In genomic region chr3:115518100-115518852, GRCh38 we compare ENCODE assay signal across 8 cellular contexts.
A peak's percentile ranks its signal among the peaks of the same experiment; 100 is the strongest.
DNase-seq lines count a peak whose midpoint lies in the region; ATAC-seq, FAIRE-seq and TF ChIP-seq lines count a peak whose summit lies in the region.

No MANE protein-coding gene starts in this region.

- H3K36me3 ChIP-seq in HCT116 (ENCODE audit: control insufficient read depth in 1 of 2, insufficient read depth in 2 of 2, low read length in 2 of 2), result no peaks in the 10 kb centered on the region
- no peaks in the 10 kb centered on the region for H3K36me3 ChIP-seq in heart right ventricle
- no peaks in the 10 kb centered on the region for H3K36me3 ChIP-seq in small intestine (ENCODE audit: control insufficient read depth in 2 of 2, insufficient read depth in 2 of 2, low read length in 2 of 2)

- no TSS peak for BruUV-seq in HCT116 (replicated peaks; lab: Mats Ljungman, UMichigan)

- POLR2A ChIA-PET in HCT116 (lab: Charles Lee), result no interaction called here

- FAIRE-seq in small intestine (lab: Jason Lieb, UNC), result no peak

- no peak for TF ChIP-seq POLR2A in HCT116 (IDR thresholded peaks at IDR 0.05; ENCODE audit: borderline replicate concordance, extremely low read depth, insufficient read depth, insufficient read length)

- DNase-seq in HCT116 (ENCODE audit: low read depth, low spot score) (peak; percentile 19), heart right ventricle (peak; percentile 74 to 87), small intestine (peak; percentile 25), T-helper 9 cell (no peak)
- DNase-seq in activated naive CD8-positive, alpha-beta T cell treated with anti-CD3 and anti-CD28 coated beads for 36 hours, result no peak

- no peak overlapping the region for H3K27ac Mint-ChIP-seq in activated naive CD8-positive, alpha-beta T cell treated with anti-CD3 and anti-CD28 coated beads for 36 hours

- ATAC-seq in HCT116, result peak; percentile 85
- peak; percentile 94 for ATAC-seq in SK-N-SH treated with all-trans-retinoic acid at 6 μM for 48 hours
- peak; percentile 91 to 98 (median 96) for ATAC-seq in heart right ventricle
- no peak for ATAC-seq in HG02852 (IDR thresholded peaks at IDR 0.05; ENCODE audit: unreplicated experiment)
- no peak for ATAC-seq in HG03342 (IDR thresholded peaks at IDR 0.05; ENCODE audit: unreplicated experiment)

- H3K36me3 Mint-ChIP-seq in activated naive CD8-positive, alpha-beta T cell treated with anti-CD3 and anti-CD28 coated beads for 36 hours, result no peaks in the 10 kb centered on the region

- no peak overlapping the region for H3K4me3 Mint-ChIP-seq in activated naive CD8-positive, alpha-beta T cell treated with anti-CD3 and anti-CD28 coated beads for 36 hours

- no peak overlapping the region for H2AFZ ChIP-seq in HCT116 (ENCODE audit: low read depth, low read length, poor library complexity, severe bottlenecking)

- TF ChIP-seq RAD21 in HCT116 (IDR thresholded peaks at IDR 0.05; ENCODE audit: low read depth), result no peak

- peaks cover 3 to 8% of the 10 kb centered on the region in 2 experiments; a peak in 3 of 4 replicates for H3K4me1 ChIP-seq in HCT116 (ENCODE audit: control insufficient read depth in 1 of 2, insufficient read depth in 2 of 2, low read length in 2 of 2)
- H3K4me1 ChIP-seq in heart right ventricle, result peaks cover 0 to 33% (median 19%) of the 10 kb centered on the region in 9 donors
- peaks cover 0 to 5% of the 10 kb centered on the region in 2 donors for H3K4me1 ChIP-seq in small intestine (ENCODE audit: control insufficient read depth in 2 of 2, insufficient read depth in 1 of 2, low read depth in 1 of 2, low read length in 1 of 2)

- RAD21 ChIA-PET in HCT116 (lab: Charles Lee; ENCODE audit: low non-redundant PET in 1 of 2, low total read pairs in 2 of 2, uncharacterized antibody in 2 of 2, unreplicated experiment in 2 of 2), result no interaction called here

- CTCF ChIA-PET in HCT116 (lab: Charles Lee), result no interaction called here

- no peaks in the 10 kb centered on the region for H3K9me2 ChIP-seq in HCT116 (ENCODE audit: insufficient read depth)

- TF ChIP-seq CTCF in HCT116 (IDR thresholded peaks at IDR 0.05 in 2 of 3, conservative IDR thresholded peaks at IDR 0.05 in 1 of 3; ENCODE audit: borderline replicate concordance in 1 of 3, insufficient read depth in 1 of 3, low read depth in 2 of 3, low read length in 2 of 3), result no peak
- TF ChIP-seq CTCF in heart right ventricle (IDR thresholded peaks at IDR 0.05), result no peak

- no peak overlapping the region for H3K9ac ChIP-seq in HCT116 (ENCODE audit: low read length)

- H3K4me2 ChIP-seq in HCT116 (ENCODE audit: low read length), result peak overlapping the region; percentile 27

- H3K27ac ChIP-seq in HCT116 (ENCODE audit: low read depth, low read length) (no peak overlapping the region), heart right ventricle (peak overlapping the region; percentile 43 to 77 (median 72)), small intestine (ENCODE audit: low read depth in 1 of 2, low read length in 1 of 2) (no peak overlapping the region)

- WGBS in heart right ventricle, 2 donors, result 26 to 37% methylated on average over 4 of the region's 4 CpGs
- WGBS in small intestine, 3 donors, result 58 to 62% (median 60%) methylated on average over 4 of the region's 4 CpGs

- intact Hi-C loops in HCT116 (cut with micrococcal nuclease) (no loop called here), heart right ventricle (cut with DNase I) (loop anchor here in 2 of 10 donors (10.0 kb wide), 2 partner anchors 137 to 157 kb away; no protein-coding TSS in a partner anchor)

- no peaks in the 10 kb centered on the region for H3K9me3 Mint-ChIP-seq in activated naive CD8-positive, alpha-beta T cell treated with anti-CD3 and anti-CD28 coated beads for 36 hours

- H3K4me1 Mint-ChIP-seq in activated naive CD8-positive, alpha-beta T cell treated with anti-CD3 and anti-CD28 coated beads for 36 hours, result peaks cover 10% of the 10 kb centered on the region

- H3K27me3 ChIP-seq in HCT116 (ENCODE audit: insufficient read depth, low read length), result no peaks in the 10 kb centered on the region
- no peaks in the 10 kb centered on the region for H3K27me3 ChIP-seq in heart right ventricle
- H3K27me3 ChIP-seq in small intestine (ENCODE audit: control insufficient read depth in 2 of 2, insufficient read depth in 2 of 2, low read length in 2 of 2), result no peaks in the 10 kb centered on the region

- peaks cover 32% of the 10 kb centered on the region for H3K27me3 Mint-ChIP-seq in activated naive CD8-positive, alpha-beta T cell treated with anti-CD3 and anti-CD28 coated beads for 36 hours

- H3K79me2 ChIP-seq in HCT116 (ENCODE audit: insufficient read depth, low read length), result no peaks in the 10 kb centered on the region

- H3K9me3 ChIP-seq in HCT116 (ENCODE audit: control insufficient read depth in 1 of 2, insufficient read depth in 1 of 2, low read depth in 1 of 2, low read length in 2 of 2) (no peaks in the 10 kb centered on the region), heart right ventricle (no peaks in the 10 kb centered on the region), small intestine (ENCODE audit: control insufficient read depth, low read depth) (no peaks in the 10 kb centered on the region)

- H3K4me3 ChIP-seq in HCT116 (replicated peaks in 1 of 2; ENCODE audit: low read depth in 1 of 2, low read length in 2 of 2) (no peak overlapping the region), heart right ventricle (no peak overlapping the region), small intestine (ENCODE audit: low read depth in 1 of 2, low read length in 2 of 2) (no peak overlapping the region)

- no peaks in the 10 kb centered on the region for H4K20me1 ChIP-seq in HCT116 (ENCODE audit: insufficient read depth)

TF ChIP-seq in HCT116, 20 proteins besides CTCF, POLR2A, EP300 and RAD21 (continues in another document):
- TF ChIP-seq ZBTB33 (IDR thresholded peaks at IDR 0.05; ENCODE audit: extremely low read depth, insufficient replicate concordance, low read length) (no peak), CBX3 (IDR thresholded peaks at IDR 0.05; ENCODE audit: low read depth) (0 out of 2 replicates have a peak, but pooled peaks have one; percentile 45), TCF7L2 (IDR thresholded peaks at IDR 0.05; ENCODE audit: borderline replicate concordance, extremely low read depth, insufficient read depth, insufficient read length) (peak; percentile 50), SRF (IDR thresholded peaks at IDR 0.05; ENCODE audit: low read depth) (no peak), JUND (IDR thresholded peaks at IDR 0.05) (peak; percentile 60), SP1 (IDR thresholded peaks at IDR 0.05; ENCODE audit: low read depth) (peak; percentile 50; the same call in 1 of the 2 replicates), CEBPB (IDR thresholded peaks at IDR 0.05; ENCODE audit: low read depth) (peak; percentile 23; the same call in 1 of the 2 replicates), FOSL1 (IDR thresholded peaks at IDR 0.05; ENCODE audit: low read depth) (peak; percentile 56; the same call in 1 of the 2 replicates), EZH2 (IDR thresholded peaks at IDR 0.05) (no peak)

TF ChIP-seq in SK-N-SH treated with all-trans-retinoic acid at 6 μM for 48 hours, 23 proteins besides CTCF, POLR2A, EP300 and RAD21 (continues in another document):
- peak; percentile 90 for TF ChIP-seq ZFP3 (CRISPR knock-in tag; IDR thresholded peaks at IDR 0.05)
- TF ChIP-seq ZFP30 (CRISPR knock-in tag; IDR thresholded peaks at IDR 0.05), result no peak
- TF ChIP-seq CSRNP3 (CRISPR knock-in tag; IDR thresholded peaks at IDR 0.05), result peak; percentile 58; the same call in 1 of the 2 replicates
- no peak for TF ChIP-seq PPARA (CRISPR knock-in tag; IDR thresholded peaks at IDR 0.05; ENCODE audit: borderline replicate concordance)
- peak; percentile 98 for TF ChIP-seq TSHZ2 (CRISPR knock-in tag; IDR thresholded peaks at IDR 0.05)
- TF ChIP-seq ISL1 (CRISPR knock-in tag; IDR thresholded peaks at IDR 0.05), result peak; percentile 99
- TF ChIP-seq GLIS3 (CRISPR knock-in tag; IDR thresholded peaks at IDR 0.05), result peak; percentile 97
- TF ChIP-seq CSDC2 (CRISPR knock-in tag; IDR thresholded peaks at IDR 0.05), result peak; percentile 77; the same call in 1 of the 2 replicates
- peak; percentile 94 for TF ChIP-seq TCF4 (CRISPR knock-in tag; IDR thresholded peaks at IDR 0.05; ENCODE audit: borderline replicate concordance)

Comparison
In these comparisons a context has a peak if more than half of its experiments do, and no peak if none do; other contexts are left out.
1. ATAC-seq: peak in HCT116 (single experiment), SK-N-SH treated with all-trans-retinoic acid at 6 μM for 48 hours (single experiment) and heart right ventricle (8 of 8); none in HG02852 (single experiment) and HG03342 (single experiment).
2. DNase-seq: peak in HCT116 (single experiment), heart right ventricle (2 of 2) and small intestine (single experiment); none in T-helper 9 cell (single experiment) and activated naive CD8-positive, alpha-beta T cell treated with anti-CD3 and anti-CD28 coated beads for 36 hours (single experiment).
3. H3K27ac ChIP-seq: peak in heart right ventricle (10 of 10); none in HCT116 (single experiment) and small intestine (0 of 2).